21 cellular contexts compared by ENCODE assay signal in the genomic region with DNA sequence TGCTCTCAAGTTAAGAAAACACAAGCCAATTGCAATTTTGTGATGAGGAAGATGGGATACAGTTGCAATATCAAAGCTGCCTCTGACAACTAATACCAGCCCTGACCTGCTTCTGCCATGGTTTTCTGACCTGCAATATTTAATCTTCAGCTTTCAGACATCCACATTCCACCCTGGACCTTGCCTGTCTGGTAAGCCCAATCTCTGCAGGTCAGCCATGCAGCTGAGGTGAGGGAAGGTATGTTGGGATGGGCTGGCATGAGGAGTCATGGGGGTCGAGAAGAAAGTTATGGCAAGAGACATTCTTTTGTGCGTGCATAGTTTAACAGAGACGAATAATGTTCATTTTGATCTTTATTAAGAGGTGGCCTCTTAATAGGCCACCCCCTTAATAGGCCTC. TPM values are rescaled to one million over a fixed set of nuclear protein-coding genes. Genes with fewer than 3 reads are reported as not detected.
DNase-seq lines count a peak whose midpoint lies in the region; ATAC-seq and TF ChIP-seq lines count a peak whose summit lies in the region.
"Had no signal": no experiment of that assay in that cellular context is flagged by ENCODE, and none has a peak within 500 bp of the region (broad histone marks: within the 10 kb centered on the region; RNA-seq: fewer than 3 reads in every experiment).

No MANE protein-coding gene starts in this region.

- H3K4me2 ChIP-seq in BLaER1 treated with 17β-estradiol and CSF1 and Interleukin-3, amounts not matched to agents 10 nM and 100 nM = peak overlapping the region in 10 of 11 experiments; percentile 8 to 87 (median 78); a peak in 18 of 22 replicates
- H3K4me2 ChIP-seq in OCI-LY7 (ENCODE audit: low read length) = peak overlapping the region; percentile 12; the same call in 1 of the 2 replicates
- peak overlapping the region; percentile 6 for H3K4me2 ChIP-seq in parathyroid adenoma (ENCODE audit: low read length)

- H2AFZ ChIP-seq in OCI-LY7 (ENCODE audit: low read length) (no peak overlapping the region), parathyroid adenoma (no peak overlapping the region)
- H2AFZ ChIP-seq: GM23248 had no signal

- intact Hi-C loops in OCI-LY7 (cut with micrococcal nuclease; ENCODE audit: unreplicated experiment) = no loop called here
- intact Hi-C loops in posterior cingulate gyrus (cut with DNase I) = no loop called here
- intact Hi-C loops in natural killer cell (cut with micrococcal nuclease) = no loop called here

- H3K9me2 ChIP-seq in OCI-LY7 (ENCODE audit: insufficient read depth, low read length) = no peaks in the 10 kb centered on the region

- no peaks in the 10 kb centered on the region for H3K79me2 ChIP-seq in OCI-LY7 (ENCODE audit: insufficient read depth, low read depth, low read length)
- H3K79me2 ChIP-seq in parathyroid adenoma = peaks cover 10% of the 10 kb centered on the region

- peak overlapping the region in 4 of 11 experiments; percentile 26 to 64 (median 60); a peak in 5 of 22 replicates for H3K9ac ChIP-seq in BLaER1 treated with 17β-estradiol and CSF1 and Interleukin-3, amounts not matched to agents 10 nM and 100 nM
- H3K9ac ChIP-seq in parathyroid adenoma = no peak overlapping the region
- H3K9ac ChIP-seq: GM23248 had no signal

- peaks cover 0 to 38% (median 22%) of the 10 kb centered on the region in 11 experiments; a peak in 14 of 22 replicates for H3K36me3 ChIP-seq in BLaER1 treated with 17β-estradiol and CSF1 and Interleukin-3, amounts not matched to agents 10 nM and 100 nM
- no peaks in the 10 kb centered on the region for H3K36me3 ChIP-seq in OCI-LY7 (ENCODE audit: insufficient read depth, low read length)
- H3K36me3 ChIP-seq in parathyroid adenoma (ENCODE audit: control insufficient read depth, insufficient read depth, low read length) = no peaks in the 10 kb centered on the region
- H3K36me3 ChIP-seq: HAP-1 had no signal

- no peak overlapping the region for H3K27ac Mint-ChIP-seq in natural killer cell
- H3K27ac Mint-ChIP-seq: CD4-positive, CD25-positive, alpha-beta regulatory T cell; CD8-positive, alpha-beta memory T cell had no signal

- peaks cover 0 to 3% of the 10 kb centered on the region in 2 donors for H3K27me3 Mint-ChIP-seq in natural killer cell (ENCODE audit: low read depth in 2 of 2)
- H3K27me3 Mint-ChIP-seq: CD4-positive, CD25-positive, alpha-beta regulatory T cell had no signal

- ATAC-seq in HG02840 (IDR thresholded peaks at IDR 0.05; ENCODE audit: low FRiP score, unreplicated experiment) = no peak
- no peak for ATAC-seq in natural killer cell

- CTCF ChIA-PET in OCI-LY7 (lab: Charles Lee; ENCODE audit: unreplicated experiment) = no interaction called here

- no peaks in the 10 kb centered on the region for H4K20me1 ChIP-seq in BLaER1 treated with 17β-estradiol and CSF1 and Interleukin-3, amounts not matched to agents 10 nM and 100 nM
- H4K20me1 ChIP-seq in OCI-LY7 (ENCODE audit: insufficient read depth, low read length) = no peaks in the 10 kb centered on the region

- H3K9me3 Mint-ChIP-seq in natural killer cell = peaks cover 0 to 2% of the 10 kb centered on the region in 2 donors

- H3K4me3 Mint-ChIP-seq in natural killer cell = no peak overlapping the region
- H3K4me3 Mint-ChIP-seq: CD4-positive, CD25-positive, alpha-beta regulatory T cell; CD8-positive, alpha-beta memory T cell had no signal

- H3K27me3 ChIP-seq in BLaER1 treated with 17β-estradiol and CSF1 and Interleukin-3, amounts not matched to agents 10 nM and 100 nM = no peaks in the 10 kb centered on the region
- no peaks in the 10 kb centered on the region for H3K27me3 ChIP-seq in parathyroid adenoma (ENCODE audit: control insufficient read depth, insufficient read depth, low read length)

- H3K9me3 ChIP-seq in BLaER1 treated with 17β-estradiol and CSF1 and Interleukin-3, amounts not matched to agents 10 nM and 100 nM (replicated peaks in 1 of 11) = peaks cover 4 to 33% (median 20%) of the 10 kb centered on the region in 11 experiments
- H3K9me3 ChIP-seq in OCI-LY7 (ENCODE audit: low read length) (no peaks in the 10 kb centered on the region), parathyroid adenoma (ENCODE audit: control insufficient read depth, low read length) (no peaks in the 10 kb centered on the region)
- H3K9me3 ChIP-seq: HAP-1 had no signal

- BruUV-seq in OCI-LY7 (replicated peaks; lab: Mats Ljungman, UMichigan) = no TSS peak

- no peaks in the 10 kb centered on the region for H3K36me3 Mint-ChIP-seq in natural killer cell
- H3K36me3 Mint-ChIP-seq: CD4-positive, CD25-positive, alpha-beta regulatory T cell; CD8-positive, alpha-beta memory T cell had no signal

- H3K27ac ChIP-seq in BLaER1 treated with 17β-estradiol and CSF1 and Interleukin-3, amounts not matched to agents 10 nM and 100 nM = peak overlapping the region in 4 of 11 experiments; percentile 20 to 60 (median 58); a peak in 4 of 22 replicates
- H3K27ac ChIP-seq in OCI-LY7 (ENCODE audit: low read depth, low read length, poor library complexity, severe bottlenecking) (no peak overlapping the region), parathyroid adenoma (peak overlapping the region; percentile 53)
- H3K27ac ChIP-seq: GM23248, HL-60 had no signal

- H3K4me1 Mint-ChIP-seq in natural killer cell = no peaks in the 10 kb centered on the region
- H3K4me1 Mint-ChIP-seq: CD8-positive, alpha-beta memory T cell had no signal

- TF ChIP-seq CTCF in OCI-LY7 (conservative IDR thresholded peaks at IDR 0.05; ENCODE audit: low read length) (no peak), parathyroid adenoma (IDR thresholded peaks at IDR 0.05) (no peak), natural killer cell (IDR thresholded peaks at IDR 0.05) (no peak)

- peaks cover 21 to 75% (median 58%) of the 10 kb centered on the region in 10 experiments for H3K4me1 ChIP-seq in BLaER1 treated with 17β-estradiol and CSF1 and Interleukin-3, amounts not matched to agents 10 nM and 100 nM
- peaks cover 4% of the 10 kb centered on the region for H3K4me1 ChIP-seq in OCI-LY7 (ENCODE audit: insufficient read depth, low read length, poor library complexity, severe bottlenecking)
- peaks cover 62% of the 10 kb centered on the region for H3K4me1 ChIP-seq in parathyroid adenoma
- H3K4me1 ChIP-seq: HAP-1 had no signal

- peak overlapping the region in 3 of 10 experiments; percentile 51 to 57 (median 53); a peak in 5 of 20 replicates for H3K4me3 ChIP-seq in BLaER1 treated with 17β-estradiol and CSF1 and Interleukin-3, amounts not matched to agents 10 nM and 100 nM
- H3K4me3 ChIP-seq in OCI-LY7 (ENCODE audit: low read depth, low read length, poor library complexity, severe bottlenecking) = no peak overlapping the region
- H3K4me3 ChIP-seq in parathyroid adenoma (ENCODE audit: low read depth, low read length) = no peak overlapping the region
- H3K4me3 ChIP-seq: GM23248, HAP-1 had no signal

- POLR2A ChIA-PET in OCI-LY7 (lab: Charles Lee) = interaction anchor here (0.5 to 1.7 kb wide), 3 partner anchors 17 to 352 kb away, joined by 3 to 5 read pairs (median 3); no protein-coding TSS in a partner anchor

- DNase-seq in OCI-LY7 (ENCODE audit: low spot score) (no peak), posterior cingulate gyrus (no peak), natural killer cell (no peak)
- no peak for DNase-seq in stimulated activated naive CD4-positive, alpha-beta T cell (lab: John Stamatoyannopoulos, UW)
- DNase-seq: 8988T; C1 segment of cervical spinal cord; CD4-positive, CD25-positive, alpha-beta regulatory T cell; CD8-positive, alpha-beta memory T cell; COR-L47; DMS 273 treated with DMSO at 0.1 percent for 48 hours; DMS53; DND-41; GM23248 had no signal

RNA-seq across cellular contexts. Expression of a gene that starts 31.5 kb away (rescaled TPM):
- total RNA-seq in OCI-LY7 (2014; rRNA removed; shearing (Covaris generic)) = not detected in 2 replicates
- total RNA-seq in OCI-LY7 (2022) = not detected in 2 replicates
- total RNA-seq in natural killer cell = not detected
- total RNA-seq: A673; CD4-positive, CD25-positive, alpha-beta regulatory T cell; CD8-positive, alpha-beta memory T cell; GM23248; H4; HT1080 had no signal

Comparison
In these comparisons a context has a peak if more than half of its experiments do, and no peak if none do; other contexts are left out.
1. H3K4me2 ChIP-seq: peak in every context shown above with its lines; median percentile 78 in BLaER1 treated with 17β-estradiol and CSF1 and Interleukin-3, amounts not matched to agents 10 nM and 100 nM; 12 in OCI-LY7; 6 in parathyroid adenoma.